35 cellular contexts compared by ENCODE assay signal in genomic region chr10:127894146-127894545, GRCh38. TPM values are rescaled to one million over a fixed set of nuclear protein-coding genes. Genes with fewer than 3 reads are reported as not detected.
"Had no signal": no experiment of that assay in that cellular context is flagged by ENCODE, and none has a peak within 500 bp of the region (broad histone marks: within the 10 kb centered on the region; RNA-seq: fewer than 3 reads in every experiment).

No MANE protein-coding gene starts in this region.

- DNase-seq: activated CD4-positive, alpha-beta T cell treated with anti-CD3 and anti-CD28 coated beads, Interleukin-2, amount 10 ng/mL, durations not matched to agents 24 days and 14 days; activated CD4-positive, alpha-beta T cell treated with anti-CD3 and anti-CD28 coated beads, Interleukin-2, amount 50 U/mL, for 4 hours; activated CD8-positive, alpha-beta T cell treated with anti-CD3 and anti-CD28 coated beads for 36 hours; activated gamma-delta T cell; activated naive CD4-positive, alpha-beta T cell treated with Interleukin-2 at 50 U/mL for 16 hours; activated naive CD8-positive, alpha-beta T cell treated with anti-CD3 and anti-CD28 coated beads, Interleukin-2, amount 10 ng/mL, durations not matched to agents 7 days and 5 days; activated T-cell treated with anti-CD3 and anti-CD28 coated beads, Interleukin-2, amount 50 U/mL, for 24 hours; adrenal gland; anterior cingulate cortex; Kasumi-1; KG1; MG63; NCI-H1048; NCI-H1105 treated with DMSO at 0.1 percent for 48 hours; NCI-H1436; NCI-H1694; NCI-H1930; NCI-H2081 treated with DMSO at 0.1 percent for 48 hours; NCI-H226; NCI-H446 treated with DMSO at 0.1 percent for 48 hours; NCI-H524; NCI-H748 treated with DMSO at 0.1 percent for 48 hours; NK-92 treated with Interleukin-12 subunit alpha and Interleukin-12 subunit beta, amount 100 ng/mL, for 24 hours; PC-9; SHP77; SJCRH30 had no signal

- H3K36me3 ChIP-seq: adrenal gland, MG63, SJCRH30 had no signal

- H3K27me3 ChIP-seq: adrenal gland, SJCRH30 had no signal

- H3K9me3 ChIP-seq: SJCRH30 had no signal

- FAIRE-seq: RCC 7860, TTC549 had no signal

- H3K9me3 Mint-ChIP-seq: activated CD4-positive, alpha-beta T cell treated with anti-CD3 and anti-CD28 coated beads, Interleukin-2, amount 10 ng/mL, durations not matched to agents 24 days and 14 days; activated naive CD4-positive, alpha-beta T cell treated with anti-CD3 and anti-CD28 coated beads, Interleukin-2, amount 50 U/mL, for 24 hours; T-helper 2 cell treated with Interferon-gamma antibody and Interleukin-4, amounts not matched to agents 5 μg/mL and 100 μg/mL, for 36 hours had no signal

- H3K36me3 Mint-ChIP-seq: activated naive CD4-positive, alpha-beta T cell treated with anti-CD3 and anti-CD28 coated beads, Interleukin-2, amount 50 U/mL, for 24 hours; activated naive CD8-positive, alpha-beta T cell treated with anti-CD3 and anti-CD28 coated beads, Interleukin-2, amount 10 ng/mL, durations not matched to agents 7 days and 5 days had no signal

- H3K4me3 Mint-ChIP-seq: activated CD4-positive, alpha-beta T cell treated with anti-CD3 and anti-CD28 coated beads, Interleukin-2, amount 10 ng/mL, durations not matched to agents 24 days and 14 days; activated CD8-positive, alpha-beta T cell treated with anti-CD3 and anti-CD28 coated beads for 36 hours; activated naive CD4-positive, alpha-beta T cell treated with anti-CD3 and anti-CD28 coated beads, Interleukin-2, amount 50 U/mL, for 24 hours; activated naive CD8-positive, alpha-beta T cell treated with anti-CD3 and anti-CD28 coated beads, Interleukin-2, amount 10 ng/mL, durations not matched to agents 7 days and 5 days; activated T-cell treated with anti-CD3 and anti-CD28 coated beads, Interleukin-2, amount 50 U/mL, for 24 hours; T-helper 1 cell treated with Interleukin-12 subunit alpha and Interleukin-12 subunit beta and Interleukin-4 antibody, amounts not matched to agents 30 μg/mL and 1 μg/mL, for 36 hours; T-helper 2 cell treated with Interferon-gamma antibody and Interleukin-4, amounts not matched to agents 5 μg/mL and 100 μg/mL, for 36 hours had no signal

- H3K4me1 Mint-ChIP-seq: activated naive CD4-positive, alpha-beta T cell treated with anti-CD3 and anti-CD28 coated beads, Interleukin-2, amount 50 U/mL, for 24 hours had no signal

- H3K27ac ChIP-seq: adrenal gland, PC-9, SJCRH30, SK-N-MC had no signal

- H2AFZ ChIP-seq: PC-9 had no signal

- H3K4me3 ChIP-seq: adrenal gland, MG63, PC-9, SJCRH30, SK-N-MC had no signal

- H3K4me1 ChIP-seq: adrenal gland, SJCRH30 had no signal

- H3K4me2 ChIP-seq: PC-9 had no signal

- H3K27ac Mint-ChIP-seq: activated CD4-positive, alpha-beta T cell treated with anti-CD3 and anti-CD28 coated beads, Interleukin-2, amount 10 ng/mL, durations not matched to agents 24 days and 14 days; activated CD8-positive, alpha-beta T cell treated with anti-CD3 and anti-CD28 coated beads for 36 hours; activated naive CD4-positive, alpha-beta T cell treated with anti-CD3 and anti-CD28 coated beads, Interleukin-2, amount 50 U/mL, for 24 hours; activated naive CD8-positive, alpha-beta T cell treated with anti-CD3 and anti-CD28 coated beads, Interleukin-2, amount 10 ng/mL, durations not matched to agents 7 days and 5 days; activated T-cell treated with anti-CD3 and anti-CD28 coated beads, Interleukin-2, amount 50 U/mL, for 24 hours; activated T-helper 2 cell treated with anti-CD3 and anti-CD28 coated beads, Interferon-gamma antibody, Interleukin-2, Interleukin-4, amounts not matched to agents 10 μg/mL and 5 μg/mL and 100 μg/mL, durations not matched to agents 14 hours and 24 hours and 36 hours; T-helper 1 cell treated with Interleukin-12 subunit alpha and Interleukin-12 subunit beta and Interleukin-4 antibody, amounts not matched to agents 30 μg/mL and 1 μg/mL, for 36 hours; T-helper 2 cell treated with Interferon-gamma antibody and Interleukin-4, amounts not matched to agents 5 μg/mL and 100 μg/mL, for 36 hours had no signal

RNA-seq across cellular contexts. Expression of gene CLRN3, which starts 1.4 kb away (rescaled TPM):
- total RNA-seq: activated CD4-positive, alpha-beta T cell treated with anti-CD3 and anti-CD28 coated beads, Interleukin-2, amount 10 ng/mL, durations not matched to agents 24 days and 14 days; activated CD8-positive, alpha-beta memory T cell treated with anti-CD3 and anti-CD28 coated beads for 36 hours; activated CD8-positive, alpha-beta T cell treated with anti-CD3 and anti-CD28 coated beads for 36 hours; activated naive CD8-positive, alpha-beta T cell treated with anti-CD3 and anti-CD28 coated beads, Interleukin-2, amount 10 ng/mL, durations not matched to agents 7 days and 5 days; activated T-helper 2 cell treated with anti-CD3 and anti-CD28 coated beads, Interferon-gamma antibody, Interleukin-2, Interleukin-4, amounts not matched to agents 10 μg/mL and 5 μg/mL and 100 μg/mL, durations not matched to agents 14 hours and 24 hours and 36 hours; cardiac septum; PC-9; SJCRH30 had no signal
- polyA plus RNA-seq: adrenal gland had no signal
